ENCODE assay signal across 6 cellular contexts in genomic region chr1:2781627-2782026, GRCh38.
"Had no signal": no experiment of that assay in that cellular context is flagged by ENCODE, and none has a peak within 500 bp of the region (broad histone marks: within the 10 kb centered on the region; RNA-seq: fewer than 3 reads in every experiment).

No MANE protein-coding gene starts in this region.

- H3K36me3 ChIP-seq: HAP-1 had no signal

- H3K4me1 ChIP-seq: HAP-1 had no signal

- H2AFZ ChIP-seq: GM23248 had no signal

- FAIRE-seq: HTR-8/SVneo had no signal

- H3K27ac ChIP-seq: GM23248 had no signal

- H3K4me3 ChIP-seq: GM23248, HAP-1 had no signal

- DNase-seq: GM23248, GOT3, H7, KG1 had no signal

- H3K9ac ChIP-seq: GM23248 had no signal

- H3K9me3 ChIP-seq: HAP-1 had no signal
